In genomic region chr5:168409601-168410458, GRCh38 we compare ENCODE assay signal across 8 cellular contexts.
DNase-seq lines count a peak whose midpoint lies in the region; ATAC-seq, FAIRE-seq and TF ChIP-seq lines count a peak whose summit lies in the region.

No MANE protein-coding gene starts in this region.

- no peak for TF ChIP-seq CTCF in bronchial epithelial cell (IDR thresholded peaks at IDR 0.05; ENCODE audit: insufficient read depth, low read length, severe bottlenecking)

- peaks cover 10% of the 10 kb centered on the region for H3K36me3 ChIP-seq in bronchial epithelial cell (ENCODE audit: control insufficient read depth, insufficient read depth, low read length)

- no peak overlapping the region for H3K4me3 ChIP-seq in bronchial epithelial cell (ENCODE audit: low read depth, low read length)

- ATAC-seq in GM21367 (IDR thresholded peaks at IDR 0.05; ENCODE audit: unreplicated experiment) (no peak), GM18517 (IDR thresholded peaks at IDR 0.05; ENCODE audit: unreplicated experiment) (no peak), HG02623 (IDR thresholded peaks at IDR 0.05; ENCODE audit: unreplicated experiment) (no peak)

- peak; percentile 16 for DNase-seq in stimulated activated naive CD4-positive, alpha-beta T cell treated with Interleukin-2 at 50 U/mL for 16 hours (lab: John Stamatoyannopoulos, UW)
- no peak for DNase-seq in stimulated activated naive CD4-positive, alpha-beta T cell (lab: John Stamatoyannopoulos, UW)
- DNase-seq in RKO (ENCODE audit: low spot score) (peak; percentile 11), bronchial epithelial cell (ENCODE audit: low read depth) (peak; percentile 44)
- peak; percentile 38 for DNase-seq in stimulated activated CD4-positive, alpha-beta T cell treated with anti-CD3 and anti-CD28 coated beads, Interleukin-1b, Interleukin-23, amount 100 ng/mL, for 48 hours

- no peaks in the 10 kb centered on the region for H3K27me3 ChIP-seq in bronchial epithelial cell (ENCODE audit: control insufficient read depth, insufficient read depth, low read length)

- FAIRE-seq in bronchial epithelial cell (lab: Jason Lieb, UNC): no peak

Comparison
In these comparisons a context has a peak if more than half of its experiments do, and no peak if none do; other contexts are left out.
1. DNase-seq: peak in stimulated activated naive CD4-positive, alpha-beta T cell treated with Interleukin-2 at 50 U/mL for 16 hours (single experiment), RKO (single experiment), bronchial epithelial cell (single experiment) and stimulated activated CD4-positive, alpha-beta T cell treated with anti-CD3 and anti-CD28 coated beads, Interleukin-1b, Interleukin-23, amount 100 ng/mL, for 48 hours (single experiment); none in stimulated activated naive CD4-positive, alpha-beta T cell (0 of 6).